ENCODE assay signal across 16 cellular contexts in the genomic region with DNA sequence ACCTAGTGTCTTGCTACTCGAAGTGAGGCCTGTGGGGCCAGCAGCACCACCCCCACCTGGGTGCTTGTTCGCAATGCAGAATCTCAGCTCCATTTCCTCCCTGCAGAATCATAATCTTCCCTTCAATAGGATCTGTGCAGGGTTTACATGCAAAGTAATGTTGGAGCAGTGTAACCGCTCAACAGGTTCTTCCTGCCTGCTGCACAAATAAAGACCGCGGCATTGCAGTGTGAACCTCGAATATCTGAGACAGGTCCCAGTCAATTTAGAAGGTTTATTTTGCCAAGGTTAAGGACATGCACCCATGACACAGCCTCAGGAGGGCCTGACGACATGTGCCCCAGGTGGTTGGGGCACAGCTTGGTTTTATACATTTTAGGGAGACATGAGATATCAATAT.
DNase-seq lines count a peak whose midpoint lies in the region; ATAC-seq and TF ChIP-seq lines count a peak whose summit lies in the region.
"Had no signal": no experiment of that assay in that cellular context is flagged by ENCODE, and none has a peak within 500 bp of the region (broad histone marks: within the 10 kb centered on the region; RNA-seq: fewer than 3 reads in every experiment).

No MANE protein-coding gene starts in this region.

- peaks cover 61% of the 10 kb centered on the region for H3K4me1 Mint-ChIP-seq in endothelial cell (ENCODE audit: unreplicated experiment)

- H3K27me3 Mint-ChIP-seq in endothelial cell (ENCODE audit: unreplicated experiment) = peaks cover 12% of the 10 kb centered on the region

- H2AK5ac ChIP-seq in mesendoderm (ENCODE audit: low read length) = peak overlapping the region; percentile 91

- peak overlapping the region; percentile 74 for H3K9ac ChIP-seq in mesendoderm (ENCODE audit: low read length)
- H3K9ac ChIP-seq: GM23248 had no signal

- no peaks in the 10 kb centered on the region for H3K27me3 ChIP-seq in right cardiac atrium (ENCODE audit: control insufficient read depth, insufficient read depth)
- no peaks in the 10 kb centered on the region for H3K27me3 ChIP-seq in mesendoderm (ENCODE audit: insufficient read depth, low read length, poor library complexity)

- peak overlapping the region; percentile 94 for H3K4ac ChIP-seq in mesendoderm (ENCODE audit: low read depth, low read length)

- peak overlapping the region; percentile 84 for H3K23ac ChIP-seq in mesendoderm (ENCODE audit: low read length)

- intact Hi-C loops in right cardiac atrium (cut with DNase I) (no loop called here), Right ventricle myocardium inferior (cut with DNase I) (loop anchor here (2.0 kb wide), 1 partner anchor 53 kb away; no protein-coding TSS in a partner anchor)

- H2BK120ac ChIP-seq in mesendoderm (ENCODE audit: low read depth, low read length) = peak overlapping the region; percentile 63

- H4K5ac ChIP-seq in mesendoderm (ENCODE audit: low read length) = peak overlapping the region; percentile 84

- no peak for TF ChIP-seq CTCF in endothelial cell (IDR thresholded peaks at IDR 0.05; ENCODE audit: unreplicated experiment)
- TF ChIP-seq CTCF in GM13976 (IDR thresholded peaks at IDR 0.05; ENCODE audit: borderline replicate concordance, control extremely low read depth, extremely low read depth, insufficient read depth, missing control alignments) = no peak

- H2BK5ac ChIP-seq in mesendoderm (ENCODE audit: low read length) = peak overlapping the region; percentile 92

- no peaks in the 10 kb centered on the region for H3K36me3 ChIP-seq in mesendoderm (ENCODE audit: control insufficient read depth, insufficient read depth, low read length)

- H3K4me1 ChIP-seq in right cardiac atrium (ENCODE audit: control insufficient read depth, insufficient read depth, low read length) (peaks cover 3% of the 10 kb centered on the region), mesendoderm (ENCODE audit: control insufficient read depth, low read depth, low read length) (peaks cover 27% of the 10 kb centered on the region)

- peak overlapping the region; percentile 79 for H3K4me3 Mint-ChIP-seq in endothelial cell (ENCODE audit: unreplicated experiment)
- H3K4me3 Mint-ChIP-seq: CD14-positive monocyte had no signal

- H3K56ac ChIP-seq in mesendoderm (ENCODE audit: low read length) = peak overlapping the region; percentile 91

- H3K36me3 Mint-ChIP-seq in endothelial cell (ENCODE audit: low read depth, unreplicated experiment) = peaks cover 46% of the 10 kb centered on the region
- H3K36me3 Mint-ChIP-seq: CD14-positive monocyte had no signal

- H3K27ac ChIP-seq in right cardiac atrium (ENCODE audit: low read length) (peak overlapping the region; percentile 19), mesendoderm (ENCODE audit: low read depth, low read length) (peak overlapping the region; percentile 95)
- H3K27ac ChIP-seq: GM23248 had no signal

- no peaks in the 10 kb centered on the region for H3K9me3 ChIP-seq in right cardiac atrium (ENCODE audit: control insufficient read depth, low read length)

- H2BK15ac ChIP-seq in mesendoderm (replicated peaks; ENCODE audit: low read depth) = no peak overlapping the region

- peak overlapping the region; percentile 30 for H3K4me2 ChIP-seq in mesendoderm (ENCODE audit: low read length)

- ATAC-seq in right cardiac atrium (no peak), Right ventricle myocardium inferior (no peak), GM19351 (IDR thresholded peaks at IDR 0.05; ENCODE audit: unreplicated experiment) (no peak)
- ATAC-seq: GM12878 had no signal

- H3K4me3 ChIP-seq in right cardiac atrium (ENCODE audit: low read length) (no peak overlapping the region), mesendoderm (ENCODE audit: low read length) (no peak overlapping the region)
- H3K4me3 ChIP-seq: GM12878, GM23248 had no signal

- no peak overlapping the region for H4K8ac ChIP-seq in mesendoderm (ENCODE audit: low read depth, low read length)

- 92% methylated on average over 7 of the region's 7 CpGs for WGBS in right cardiac atrium
- no CpG with 5 or more reads among the region's 7 CpGs for WGBS in mesendoderm (ENCODE audit: extremely low coverage, insufficient coverage, low lambda C conversion rate)

- in situ Hi-C loops in GM13976 (cut with MboI; ENCODE audit: low sequenced_read_pairs, unreplicated experiment) = no loop called here

- H3K79me2 ChIP-seq in mesendoderm (ENCODE audit: control insufficient read depth, insufficient read depth, low read length) = peaks cover 14% of the 10 kb centered on the region

- no peaks in the 10 kb centered on the region for H3K9me3 Mint-ChIP-seq in endothelial cell (ENCODE audit: unreplicated experiment)

- DNase-seq in right cardiac atrium = no peak
- no peak for DNase-seq in Right ventricle myocardium inferior (ENCODE audit: missing footprints)
- no peak for DNase-seq in endothelial cell (ENCODE audit: low spot score)
- peak; percentile 42 for DNase-seq in mesendoderm
- DNase-seq in GM13976 (ENCODE audit: low spot score) = no peak
- no peak for DNase-seq in stimulated activated CD4-positive, alpha-beta T cell treated with anti-CD3 and anti-CD28 coated beads, Interleukin-1b, Interleukin-23, amount 100 ng/mL, for 48 hours
- no peak for DNase-seq in activated CD4-positive, alpha-beta T cell treated with anti-CD3 and anti-CD28 coated beads, Interleukin-2, amount 50 U/mL, for 4 hours
- DNase-seq: COR-L47, GM23248, IMR-90, NCI-H1417, NCI-H2029, NCI-H774 had no signal

- peaks cover 7% of the 10 kb centered on the region for H3K79me1 ChIP-seq in mesendoderm (ENCODE audit: low read length)

- H3K18ac ChIP-seq in mesendoderm (ENCODE audit: low read length) = peak overlapping the region; percentile 95

- no peak overlapping the region for H3K27ac Mint-ChIP-seq in endothelial cell (ENCODE audit: unreplicated experiment)
- H3K27ac Mint-ChIP-seq: CD14-positive monocyte had no signal
